ENCODE assay signal across 8 cellular contexts in genomic region chr10:6920072-6921019, GRCh38.
DNase-seq lines count a peak whose midpoint lies in the region; ATAC-seq lines count a peak whose summit lies in the region.

No MANE protein-coding gene starts in this region.

- DNase-seq in EH (ENCODE audit: low read depth) (peak; percentile 54), HuH-7.5 (ENCODE audit: low spot score) (peak; percentile 25), T-helper 22 cell (ENCODE audit: low read depth) (peak; percentile 31), amygdala (lab: John Stamatoyannopoulos, UW) (peak in 53 of 56 donors; percentile 8 to 87 (median 58)), iPS DF 4.7 (ENCODE audit: extremely low read depth, low spot score) (peak; percentile 64), NCI-H128 (lab: John Stamatoyannopoulos, UW; ENCODE audit: unreplicated experiment) (no peak)
- DNase-seq in stimulated activated CD4-positive, alpha-beta T cell treated with anti-CD3 and anti-CD28 coated beads, Interleukin-12 subunit alpha, Interleukin-12 subunit beta, amount 100 ng/mL, for 24 hours (ENCODE audit: low read depth in 2 of 2) = peak; percentile 68 to 75

- ATAC-seq in GM21526 (IDR thresholded peaks at IDR 0.05; ENCODE audit: low FRiP score, unreplicated experiment) = peak; percentile 96
